ENCODE assay signal across 9 cellular contexts in the genomic region with DNA sequence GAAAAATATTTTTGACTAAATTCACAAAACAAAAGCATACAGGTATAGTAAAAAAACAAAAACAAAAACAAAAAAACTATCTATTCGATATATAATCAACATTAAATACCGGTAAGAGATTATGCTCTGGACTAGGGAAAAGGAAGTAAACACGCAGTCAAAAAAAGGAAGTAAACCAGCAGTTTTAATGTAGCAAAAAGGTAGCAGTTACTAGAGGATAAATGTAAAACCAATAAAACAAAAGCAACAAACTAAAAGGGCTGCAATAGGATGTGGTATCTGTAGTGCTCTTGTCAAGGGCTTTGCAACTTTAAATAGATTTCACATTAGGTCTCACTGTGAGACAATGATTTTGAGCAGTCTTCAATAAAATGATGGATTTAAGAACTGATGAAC. TPM values are rescaled to one million over a fixed set of nuclear protein-coding genes. Genes with fewer than 3 reads are reported as not detected.
DNase-seq lines count a peak whose midpoint lies in the region; ATAC-seq and TF ChIP-seq lines count a peak whose summit lies in the region.
"Had no signal": no experiment of that assay in that cellular context is flagged by ENCODE, and none has a peak within 500 bp of the region (broad histone marks: within the 10 kb centered on the region; RNA-seq: fewer than 3 reads in every experiment).

No MANE protein-coding gene starts in this region.

- H3K4me3 Mint-ChIP-seq in CD4-positive, alpha-beta T cell = peak overlapping the region; percentile 92
- H3K4me3 Mint-ChIP-seq in activated naive CD8-positive, alpha-beta T cell treated with anti-CD3 and anti-CD28 coated beads, Interleukin-2, amount 50 U/mL, for 24 hours = peak overlapping the region; percentile 94
- H3K4me3 Mint-ChIP-seq in natural killer cell = peak overlapping the region; percentile 97

- no peak for TF ChIP-seq POLR2A in sigmoid colon (IDR thresholded peaks at IDR 0.05)

- H3K9me2 ChIP-seq in Karpas-422 (replicated peaks; ENCODE audit: insufficient read depth, low read length) = no peaks in the 10 kb centered on the region

- no peaks in the 10 kb centered on the region for H3K27me3 Mint-ChIP-seq in CD4-positive, alpha-beta T cell
- H3K27me3 Mint-ChIP-seq in activated naive CD8-positive, alpha-beta T cell treated with anti-CD3 and anti-CD28 coated beads, Interleukin-2, amount 50 U/mL, for 24 hours = no peaks in the 10 kb centered on the region
- no peaks in the 10 kb centered on the region for H3K27me3 Mint-ChIP-seq in natural killer cell (ENCODE audit: low read depth in 2 of 2)

- POLR2A ChIA-PET in CD4-positive, alpha-beta T cell (lab: Charles Lee) = no interaction called here

- H3K27ac Mint-ChIP-seq in CD4-positive, alpha-beta T cell = peak overlapping the region; percentile 91
- H3K27ac Mint-ChIP-seq in activated naive CD8-positive, alpha-beta T cell treated with anti-CD3 and anti-CD28 coated beads, Interleukin-2, amount 50 U/mL, for 24 hours = peak overlapping the region; percentile 95
- peak overlapping the region; percentile 96 to 97 for H3K27ac Mint-ChIP-seq in natural killer cell

- TF ChIP-seq EP300 in sigmoid colon (IDR thresholded peaks at IDR 0.05) = no peak

- no peak for DNase-seq in CD4-positive, alpha-beta T cell
- DNase-seq in Karpas-422 (peak; percentile 54), natural killer cell (no peak), NCI-H69 (lab: John Stamatoyannopoulos, UW) (no peak), D341Med (ENCODE audit: low spot score) (no peak), sigmoid colon (no peak)
- DNase-seq in activated naive CD8-positive, alpha-beta T cell treated with anti-CD3 and anti-CD28 coated beads, Interleukin-2, amount 50 U/mL, for 24 hours = no peak

- no peak for TF ChIP-seq CTCF in CD4-positive, alpha-beta T cell (IDR thresholded peaks at IDR 0.05)
- TF ChIP-seq CTCF in natural killer cell (IDR thresholded peaks at IDR 0.05) (no peak), sigmoid colon (IDR thresholded peaks at IDR 0.05) (no peak)

- CTCF ChIA-PET in CD4-positive, alpha-beta T cell (lab: Charles Lee) = no interaction called here

- 34 to 41% methylated on average over 3 of the region's 3 CpGs for WGBS in sigmoid colon, 2 donors

- peaks cover 78% of the 10 kb centered on the region for H3K4me1 Mint-ChIP-seq in CD4-positive, alpha-beta T cell (ENCODE audit: low read depth)
- H3K4me1 Mint-ChIP-seq in activated naive CD8-positive, alpha-beta T cell treated with anti-CD3 and anti-CD28 coated beads, Interleukin-2, amount 50 U/mL, for 24 hours = peaks cover 70% of the 10 kb centered on the region
- peaks cover 64 to 73% of the 10 kb centered on the region in 2 donors for H3K4me1 Mint-ChIP-seq in natural killer cell

- H3K9me3 ChIP-seq in CD4-positive, alpha-beta T cell (ENCODE audit: control insufficient read depth, low read length) = no peaks in the 10 kb centered on the region
- H3K9me3 ChIP-seq in Karpas-422 (ENCODE audit: low read length) (no peaks in the 10 kb centered on the region), sigmoid colon (no peaks in the 10 kb centered on the region)

- H3K36me3 Mint-ChIP-seq in CD4-positive, alpha-beta T cell (ENCODE audit: low read depth) = peaks cover 65% of the 10 kb centered on the region
- H3K36me3 Mint-ChIP-seq in activated naive CD8-positive, alpha-beta T cell treated with anti-CD3 and anti-CD28 coated beads, Interleukin-2, amount 50 U/mL, for 24 hours (ENCODE audit: low read depth) = peaks cover 23% of the 10 kb centered on the region
- H3K36me3 Mint-ChIP-seq in natural killer cell = peaks cover 10% of the 10 kb centered on the region

- peak overlapping the region; percentile 88 for H3K4me2 ChIP-seq in Karpas-422 (ENCODE audit: low read depth, low read length, poor library complexity, severe bottlenecking)

- H3K9ac ChIP-seq in Karpas-422 (ENCODE audit: low read length) = peak overlapping the region; percentile 86

- H3K4me1 ChIP-seq in Karpas-422 (ENCODE audit: low read length) = peaks cover 36% of the 10 kb centered on the region
- H3K4me1 ChIP-seq in sigmoid colon = peaks cover 0 to 25% (median 23%) of the 10 kb centered on the region in 4 donors

- intact Hi-C loops in CD4-positive, alpha-beta T cell (cut with DNase I, micrococcal nuclease) = loop anchor here (10.0 kb wide), 3 partner anchors 543 to 1087 kb away; a partner anchor contains a TSS
- intact Hi-C loops in natural killer cell (cut with micrococcal nuclease) (no loop called here), sigmoid colon (cut with DNase I) (no loop called here)

- ATAC-seq in CD4-positive, alpha-beta T cell (ENCODE audit: poor library complexity) = peak; percentile 30
- no peak for ATAC-seq in activated naive CD8-positive, alpha-beta T cell treated with anti-CD3 and anti-CD28 coated beads, Interleukin-2, amount 50 U/mL, for 24 hours
- ATAC-seq in natural killer cell (peak; percentile 18 to 41 (median 39)), GM21737 (IDR thresholded peaks at IDR 0.05; ENCODE audit: unreplicated experiment) (no peak)

- H3K79me2 ChIP-seq in Karpas-422 (ENCODE audit: low read length) = peaks cover 47% of the 10 kb centered on the region

- H3K27ac ChIP-seq in CD4-positive, alpha-beta T cell (ENCODE audit: low read depth, low read length) = peak overlapping the region; percentile 77
- H3K27ac ChIP-seq in Karpas-422 (ENCODE audit: low read length) = peak overlapping the region; percentile 49
- H3K27ac ChIP-seq in sigmoid colon = peak overlapping the region in 2 of 4 donors; percentile 83 to 89

- H4K20me1 ChIP-seq in Karpas-422 (ENCODE audit: insufficient read depth, low read depth, low read length) = no peaks in the 10 kb centered on the region

- no peaks in the 10 kb centered on the region for H3K9me3 Mint-ChIP-seq in CD4-positive, alpha-beta T cell
- no peaks in the 10 kb centered on the region for H3K9me3 Mint-ChIP-seq in activated naive CD8-positive, alpha-beta T cell treated with anti-CD3 and anti-CD28 coated beads, Interleukin-2, amount 50 U/mL, for 24 hours
- no peaks in the 10 kb centered on the region for H3K9me3 Mint-ChIP-seq in natural killer cell

- H3K4me3 ChIP-seq in Karpas-422 (ENCODE audit: low read length) (peak overlapping the region; percentile 77), sigmoid colon (peak overlapping the region in 1 of 4 donors; percentile 51)

- no peaks in the 10 kb centered on the region for H3K27me3 ChIP-seq in CD4-positive, alpha-beta T cell (ENCODE audit: control insufficient read depth, insufficient read depth, low read length)
- H3K27me3 ChIP-seq in Karpas-422 (ENCODE audit: low read length) = no peaks in the 10 kb centered on the region
- no peaks in the 10 kb centered on the region for H3K27me3 ChIP-seq in sigmoid colon

- H3K36me3 ChIP-seq in Karpas-422 (ENCODE audit: insufficient read depth, low read length) = peaks cover 14% of the 10 kb centered on the region; the same call in 1 of the 2 replicates
- peaks cover 0 to 11% (median under 1%) of the 10 kb centered on the region in 4 donors for H3K36me3 ChIP-seq in sigmoid colon

- 0 out of 2 replicates have a peak overlapping the region, but pooled peaks have one; percentile 17 for H2AFZ ChIP-seq in Karpas-422 (ENCODE audit: low read length)

RNA-seq across cellular contexts. Expression of a gene that starts 2.4 kb away (rescaled TPM):
- 100 to 1,000 TPM; 198 to 206 TPM for total RNA-seq in CD4-positive, alpha-beta T cell
- 90.0 and 112 TPM in 2 replicates for total RNA-seq in Karpas-422 (2014; rRNA removed; shearing (Covaris generic); ENCODE audit: low replicate concordance)
- 100 to 1,000 TPM; 304 to 339 (median 334) TPM for total RNA-seq in natural killer cell
- total RNA-seq in sigmoid colon = 10 to 100 TPM; 21.1 to 64.8 (median 40.5) TPM
- 100 to 1,000 TPM in 1 of 3 donors, 1 to 10 TPM in 2; 6.6 to 106 (median 7.9) TPM for polyA plus RNA-seq in sigmoid colon

RNA-seq across cellular contexts. Expression of a gene that starts 7.1 kb away (rescaled TPM):
- 1 to 10 TPM; 5.9 to 8.0 TPM for total RNA-seq in CD4-positive, alpha-beta T cell
- total RNA-seq in Karpas-422 (2014; rRNA removed; shearing (Covaris generic); ENCODE audit: low replicate concordance) = 26.1 and 31.4 TPM in 2 replicates
- 10 to 100 TPM; 16.3 to 24.4 (median 20.2) TPM for total RNA-seq in natural killer cell
- 10 to 100 TPM; 11.7 to 29.9 (median 14.3) TPM for total RNA-seq in sigmoid colon
- 10 to 100 TPM in 1 of 3 donors, 1 to 10 TPM in 2; 5.4 to 12.4 (median 7.2) TPM for polyA plus RNA-seq in sigmoid colon

RNA-seq across cellular contexts. Expression of a gene that starts 44.3 kb away (rescaled TPM):
- total RNA-seq in CD4-positive, alpha-beta T cell = under 1 TPM; 0.14 to 0.17 TPM
- not detected in 2 replicates for total RNA-seq in Karpas-422 (2014; rRNA removed; shearing (Covaris generic); ENCODE audit: low replicate concordance)
- total RNA-seq in natural killer cell = under 1 TPM; 0.18 to 0.93 (median 0.42) TPM
- under 1 TPM in 2 of 4 donors, not detected in 2; under 0.01 to 0.83 TPM for total RNA-seq in sigmoid colon
- under 1 TPM in 1 of 3 donors, not detected in 2; 0.12 TPM for polyA plus RNA-seq in sigmoid colon
- total RNA-seq: LHCN-M2 had no signal

Comparison
In these comparisons a context has a peak if more than half of its experiments do, and no peak if none do; other contexts are left out.
1. ATAC-seq: peak in CD4-positive, alpha-beta T cell (single experiment) and natural killer cell (3 of 3); none in activated naive CD8-positive, alpha-beta T cell treated with anti-CD3 and anti-CD28 coated beads, Interleukin-2, amount 50 U/mL, for 24 hours (single experiment) and GM21737 (single experiment).
2. intact Hi-C loops: an anchor here in CD4-positive, alpha-beta T cell (10.0 kb wide); none called in natural killer cell and sigmoid colon.
3. Peak in every context shown above with its lines, with median percentiles within 50 percentile points of each other: H3K27ac Mint-ChIP-seq and H3K4me3 Mint-ChIP-seq.